In the genomic region with DNA sequence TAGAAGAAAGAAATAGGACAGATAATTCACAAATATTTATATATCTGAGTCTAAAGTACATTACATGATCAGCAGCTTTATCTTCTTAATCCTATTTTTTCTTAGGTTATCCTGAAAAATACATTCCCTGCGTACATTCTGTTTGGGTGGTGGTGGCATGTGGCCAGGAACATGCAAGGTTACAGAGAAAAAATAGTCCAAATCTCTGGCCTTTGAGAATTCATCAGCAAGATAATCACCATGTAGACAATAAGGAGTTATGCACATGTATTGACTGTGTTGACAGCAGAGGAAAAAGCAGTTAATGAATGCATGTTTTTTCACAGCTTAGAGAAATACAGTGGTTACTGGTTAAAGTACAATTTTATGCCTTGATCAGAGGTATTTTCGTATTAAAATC, we compare ENCODE assay signal across 27 cellular contexts. TPM values are rescaled to one million over a fixed set of nuclear protein-coding genes. Genes with fewer than 3 reads are reported as not detected.
"Had no signal": no experiment of that assay in that cellular context is flagged by ENCODE, and none has a peak within 500 bp of the region (broad histone marks: within the 10 kb centered on the region; RNA-seq: fewer than 3 reads in every experiment).

No MANE protein-coding gene starts in this region.

- H3K36me3 ChIP-seq: cardiac muscle cell, gastrocnemius medialis, upper lobe of left lung, vagina had no signal

- H3K4me3 ChIP-seq: cardiac muscle cell, gastrocnemius medialis, upper lobe of left lung, vagina had no signal

- H3K36me3 Mint-ChIP-seq: activated naive CD4-positive, alpha-beta T cell treated with anti-CD3 and anti-CD28 coated beads, Interleukin-2, amount 50 U/mL, for 72 hours; naive thymus-derived CD4-positive, alpha-beta T cell had no signal

- DNase-seq: activated CD4-positive, alpha-beta T cell treated with anti-CD3 and anti-CD28 coated beads for 4 hours; activated CD4-positive, alpha-beta T cell treated with anti-CD3 and anti-CD28 coated beads, Interleukin-2, amount 50 U/mL, for 4 hours; activated naive CD4-positive, alpha-beta T cell; activated T-cell treated with anti-CD3 and anti-CD28 coated beads for 4 hours; activated T-cell treated with anti-CD3 and anti-CD28 coated beads, Interleukin-2, amount 50 U/mL, for 72 hours; cortex of kidney; endodermal cell; gastrocnemius medialis; glutamatergic neuron; islet precursor cell; left cardiac atrium; mammary epithelial cell; naive thymus-derived CD4-positive, alpha-beta T cell; nucleus accumbens; right cardiac atrium; stimulated activated CD4-positive, alpha-beta T cell treated with anti-CD3 and anti-CD28 coated beads, Interleukin-2, amount 100 ng/mL, for 48 hours; substantia nigra; T-helper 1 cell; upper lobe of left lung had no signal

- ATAC-seq: activated naive CD4-positive, alpha-beta T cell treated with anti-CD3 and anti-CD28 coated beads, Interleukin-2, amount 50 U/mL, for 72 hours; activated T-cell treated with anti-CD3 and anti-CD28 coated beads, Interleukin-2, amount 50 U/mL, for 72 hours; gastrocnemius medialis; left cardiac atrium; naive thymus-derived CD4-positive, alpha-beta T cell; right cardiac atrium had no signal

- H3K27ac ChIP-seq: cardiac muscle cell, gastrocnemius medialis, parathyroid adenoma, vagina had no signal

- H3K9me3 ChIP-seq: gastrocnemius medialis, upper lobe of left lung, vagina had no signal

- H3K4me3 Mint-ChIP-seq: activated T-cell treated with anti-CD3 and anti-CD28 coated beads, Interleukin-2, amount 50 U/mL, for 72 hours; endodermal cell; naive thymus-derived CD4-positive, alpha-beta T cell; neural crest cell; stimulated activated naive CD8-positive, alpha-beta T cell treated with anti-CD3 and anti-CD28 coated beads, Interleukin-15, Interleukin-2, amounts not matched to agents 100 ng/mL and 50 ng/mL, for 24 hours; T-helper 2 cell treated with Interferon-gamma antibody and Interleukin-4, amounts not matched to agents 5 μg/mL and 100 μg/mL, for 36 hours had no signal

- H3K27ac Mint-ChIP-seq: activated naive CD4-positive, alpha-beta T cell treated with anti-CD3 and anti-CD28 coated beads, Interleukin-2, amount 50 U/mL, for 72 hours; activated T-cell treated with anti-CD3 and anti-CD28 coated beads, Interleukin-2, amount 50 U/mL, for 72 hours; endodermal cell; naive thymus-derived CD4-positive, alpha-beta T cell; stimulated activated naive CD8-positive, alpha-beta T cell treated with anti-CD3 and anti-CD28 coated beads, Interleukin-15, Interleukin-2, amounts not matched to agents 100 ng/mL and 50 ng/mL, for 24 hours; T-helper 2 cell treated with Interferon-gamma antibody and Interleukin-4, amounts not matched to agents 5 μg/mL and 100 μg/mL, for 36 hours had no signal

- H3K9ac ChIP-seq: parathyroid adenoma had no signal

- H3K9me3 Mint-ChIP-seq: activated naive CD4-positive, alpha-beta T cell treated with anti-CD3 and anti-CD28 coated beads, Interleukin-2, amount 50 U/mL, for 72 hours; activated T-cell treated with anti-CD3 and anti-CD28 coated beads, Interleukin-2, amount 50 U/mL, for 72 hours; endodermal cell; naive thymus-derived CD4-positive, alpha-beta T cell; stimulated activated naive CD8-positive, alpha-beta T cell treated with anti-CD3 and anti-CD28 coated beads, Interleukin-15, Interleukin-2, amounts not matched to agents 100 ng/mL and 50 ng/mL, for 24 hours; T-helper 2 cell treated with Interferon-gamma antibody and Interleukin-4, amounts not matched to agents 5 μg/mL and 100 μg/mL, for 36 hours had no signal

- H3K27me3 ChIP-seq: cardiac muscle cell, gastrocnemius medialis, upper lobe of left lung, vagina had no signal

RNA-seq across cellular contexts. Expression of a gene that starts 49.0 kb away (rescaled TPM):
- total RNA-seq: activated naive CD4-positive, alpha-beta T cell treated with anti-CD3 and anti-CD28 coated beads, Interleukin-2, amount 50 U/mL, for 72 hours; cardiac muscle cell; epithelial cell of proximal tubule; gastrocnemius medialis; naive thymus-derived CD4-positive, alpha-beta T cell had no signal
- polyA plus RNA-seq: naive thymus-derived CD4-positive, alpha-beta T cell had no signal
